17 cellular contexts compared by ENCODE assay signal in genomic region chr15:73326157-73326556, GRCh38. TPM values are rescaled to one million over a fixed set of nuclear protein-coding genes. Genes with fewer than 3 reads are reported as not detected.
DNase-seq lines count a peak whose midpoint lies in the region; TF ChIP-seq lines count a peak whose summit lies in the region.
"Had no signal": no experiment of that assay in that cellular context is flagged by ENCODE, and none has a peak within 500 bp of the region (broad histone marks: within the 10 kb centered on the region; RNA-seq: fewer than 3 reads in every experiment).

No MANE protein-coding gene starts in this region.

- no peaks in the 10 kb centered on the region for H3K36me3 Mint-ChIP-seq in activated naive CD8-positive, alpha-beta T cell treated with anti-CD3 and anti-CD28 coated beads for 36 hours
- peaks cover 15 to 43% (median 32%) of the 10 kb centered on the region in 3 experiments for H3K36me3 Mint-ChIP-seq in H9 (ENCODE audit: insufficient read depth in 1 of 3, low read depth in 3 of 3)

- no peak overlapping the region for H3K4me3 Mint-ChIP-seq in activated naive CD8-positive, alpha-beta T cell treated with anti-CD3 and anti-CD28 coated beads for 36 hours
- H3K4me3 Mint-ChIP-seq in H9 = no peak overlapping the region

- no peak overlapping the region for H2BK120ac ChIP-seq in H9 (ENCODE audit: low read depth, low read length, poor library complexity, severe bottlenecking)

- H3K9me3 ChIP-seq in spleen (no peaks in the 10 kb centered on the region), H9 (ENCODE audit: control insufficient read depth, low read depth, low read length) (no peaks in the 10 kb centered on the region)
- H3K9me3 ChIP-seq: Caco-2, HAP-1 had no signal

- no peak overlapping the region for H2AFZ ChIP-seq in H9 (ENCODE audit: low read length)

- H3T11ph ChIP-seq in H9 (ENCODE audit: low read length) = no peak overlapping the region

- peaks cover 4% of the 10 kb centered on the region for H3K4me1 Mint-ChIP-seq in activated naive CD8-positive, alpha-beta T cell treated with anti-CD3 and anti-CD28 coated beads for 36 hours
- peaks cover 6 to 12% of the 10 kb centered on the region in 2 experiments; a peak in 3 of 4 replicates for H3K4me1 Mint-ChIP-seq in H9

- H4K20me1 ChIP-seq in H9 (ENCODE audit: control insufficient read depth, insufficient read depth, insufficient read length) = no peaks in the 10 kb centered on the region

- H3K23ac ChIP-seq in H9 (ENCODE audit: insufficient read length, low read depth, low read length) = no peak overlapping the region

- peaks cover 4% of the 10 kb centered on the region for H3K27me3 Mint-ChIP-seq in activated naive CD8-positive, alpha-beta T cell treated with anti-CD3 and anti-CD28 coated beads for 36 hours
- no peaks in the 10 kb centered on the region for H3K27me3 Mint-ChIP-seq in H9 (ENCODE audit: low read depth)

- H3K36me3 ChIP-seq in H7 (replicated peaks; ENCODE audit: control insufficient read depth, insufficient read depth, low read length) = peaks cover 3% of the 10 kb centered on the region
- no peaks in the 10 kb centered on the region for H3K36me3 ChIP-seq in spleen
- H3K36me3 ChIP-seq: HAP-1 had no signal

- no peak overlapping the region for H4K8ac ChIP-seq in H9 (replicated peaks; ENCODE audit: insufficient read length, low read depth, low read length)

- H3K27ac ChIP-seq in spleen (no peak overlapping the region), H9 (ENCODE audit: insufficient read length, low read depth, low read length) (no peak overlapping the region)
- H3K27ac ChIP-seq: C4-2B had no signal

- H3K4me3 ChIP-seq in H7 (ENCODE audit: insufficient read depth, low read depth, low read length) (no peak overlapping the region), spleen (no peak overlapping the region)
- H3K4me3 ChIP-seq: HAP-1 had no signal

- TF ChIP-seq CTCF in spleen (IDR thresholded peaks at IDR 0.05 in 8 of 11, conservative IDR thresholded peaks at IDR 0.05 in 3 of 11) (no peak), H9 (conservative IDR thresholded peaks at IDR 0.05) (no peak)

- H3K4me1 ChIP-seq in spleen (peaks cover 0 to 9% (median 0%) of the 10 kb centered on the region in 6 donors), H9 (ENCODE audit: insufficient read depth, low read length) (no peaks in the 10 kb centered on the region)
- H3K4me1 ChIP-seq: Caco-2, HAP-1 had no signal

- no peak for TF ChIP-seq POLR2A in spleen (IDR thresholded peaks at IDR 0.05)

- no peak overlapping the region for H4K5ac ChIP-seq in H9 (ENCODE audit: insufficient read length, low read depth, low read length)

- H3K27ac Mint-ChIP-seq in activated naive CD8-positive, alpha-beta T cell treated with anti-CD3 and anti-CD28 coated beads for 36 hours = no peak overlapping the region
- H3K27ac Mint-ChIP-seq in H9 = no peak overlapping the region

- H3K56ac ChIP-seq in H9 (ENCODE audit: insufficient read length, low read depth, low read length) = no peak overlapping the region

- H2AK5ac ChIP-seq in H9 (ENCODE audit: insufficient read length, low read length) = no peak overlapping the region

- no peak overlapping the region for H3K4ac ChIP-seq in H9 (ENCODE audit: low read depth, low read length)

- H4K91ac ChIP-seq in H9 (ENCODE audit: insufficient read length, low read depth, low read length) = no peak overlapping the region

- H3K79me2 ChIP-seq in H9 (ENCODE audit: insufficient read depth, low read length) = no peaks in the 10 kb centered on the region

- no peak overlapping the region for H2BK12ac ChIP-seq in H9 (ENCODE audit: insufficient read length, low read depth, low read length)

- DNase-seq in NCI-H2171 treated with DMSO at 0.1 percent for 48 hours (lab: John Stamatoyannopoulos, UW) (peak; percentile 13), NCI-H2171 (lab: John Stamatoyannopoulos, UW) (no peak), H7 (peak; percentile 50), hepatic stellate cell (ENCODE audit: low spot score) (peak; percentile 39), spleen (peak; percentile 24), NCI-H2196 (lab: John Stamatoyannopoulos, UW; ENCODE audit: unreplicated experiment) (no peak), H9 (no peak)
- DNase-seq in activated naive CD8-positive, alpha-beta T cell treated with anti-CD3 and anti-CD28 coated beads for 36 hours = no peak
- DNase-seq: 8988T, Caco-2, NCI-H1417 treated with DMSO at 0.1 percent for 48 hours, NCI-H2029, NCI-H345, NCI-H526 treated with DMSO at 0.1 percent for 48 hours, SIG-M5 had no signal

- peaks cover 3% of the 10 kb centered on the region for H3K23me2 ChIP-seq in H9 (ENCODE audit: insufficient read length, low read depth, low read length, poor library complexity, severe bottlenecking)

- H3K18ac ChIP-seq in H9 (ENCODE audit: insufficient read length, low read depth, low read length) = no peak overlapping the region

- H3K27me3 ChIP-seq in H7 (ENCODE audit: control insufficient read depth, insufficient read depth, low read length) = no peaks in the 10 kb centered on the region
- peaks cover 0 to 52% (median 5%) of the 10 kb centered on the region in 7 donors for H3K27me3 ChIP-seq in spleen (replicated peaks in 1 of 7)
- no peaks in the 10 kb centered on the region for H3K27me3 ChIP-seq in H9 (ENCODE audit: insufficient read depth, low read length)

- H2BK5ac ChIP-seq in H9 (ENCODE audit: insufficient read length, low read length) = no peak overlapping the region

- H3K79me1 ChIP-seq in H9 (ENCODE audit: insufficient read depth, low read depth, low read length, poor library complexity, severe bottlenecking) = no peaks in the 10 kb centered on the region

- H2BK20ac ChIP-seq in H9 (ENCODE audit: low read depth, low read length, poor library complexity, severe bottlenecking) = no peak overlapping the region

- intact Hi-C loops in spleen (cut with DNase I; ENCODE audit: low total_unique reads) = no loop called here

- H3K9ac ChIP-seq in H9 (ENCODE audit: extremely low read depth, insufficient read length, low read length) = no peak overlapping the region

- no peak overlapping the region; the same call in 1 of the 2 replicates for H3K14ac ChIP-seq in H9 (ENCODE audit: insufficient read depth, low read length)

- no peaks in the 10 kb centered on the region for H3K9me3 Mint-ChIP-seq in activated naive CD8-positive, alpha-beta T cell treated with anti-CD3 and anti-CD28 coated beads for 36 hours
- no peaks in the 10 kb centered on the region; a peak in 1 of 5 replicates for H3K9me3 Mint-ChIP-seq in H9

- 16 to 35% (median 28%) methylated on average over 4 of the region's 4 CpGs for WGBS in spleen, 5 donors
- WGBS in H9 (ENCODE audit: extremely low coverage, insufficient read length, low lambda C conversion rate) = no CpG with 5 or more reads among the region's 4 CpGs

- no peak overlapping the region for H3K4me2 ChIP-seq in H9 (ENCODE audit: insufficient read depth, insufficient read length, low read length)

- H2BK15ac ChIP-seq in H9 (ENCODE audit: low read depth, low read length) = no peak overlapping the region

RNA-seq across cellular contexts. Expression of gene HCN4, which starts 42.6 kb away (rescaled TPM):
- total RNA-seq in H7 (2014; rRNA removed; shearing (Covaris generic)) = 5.2 and 8.3 TPM in 2 replicates
- total RNA-seq in spleen = not detected
- polyA plus RNA-seq in spleen = not detected
- not detected for total RNA-seq in activated naive CD8-positive, alpha-beta T cell treated with anti-CD3 and anti-CD28 coated beads for 36 hours
- total RNA-seq in H9 (2021) = 10.5 and 10.6 TPM in 2 replicates

Comparison
In these comparisons a context has a peak if more than half of its experiments do, and no peak if none do; other contexts are left out.
1. DNase-seq: peak in NCI-H2171 treated with DMSO at 0.1 percent for 48 hours (single experiment), H7 (single experiment), hepatic stellate cell (single experiment) and spleen (single experiment); none in NCI-H2171 (single experiment), NCI-H2196 (single experiment), activated naive CD8-positive, alpha-beta T cell treated with anti-CD3 and anti-CD28 coated beads for 36 hours (single experiment) and H9 (single experiment).